Comparison of ENCODE assay signal across 1 cellular context in the genomic region with DNA sequence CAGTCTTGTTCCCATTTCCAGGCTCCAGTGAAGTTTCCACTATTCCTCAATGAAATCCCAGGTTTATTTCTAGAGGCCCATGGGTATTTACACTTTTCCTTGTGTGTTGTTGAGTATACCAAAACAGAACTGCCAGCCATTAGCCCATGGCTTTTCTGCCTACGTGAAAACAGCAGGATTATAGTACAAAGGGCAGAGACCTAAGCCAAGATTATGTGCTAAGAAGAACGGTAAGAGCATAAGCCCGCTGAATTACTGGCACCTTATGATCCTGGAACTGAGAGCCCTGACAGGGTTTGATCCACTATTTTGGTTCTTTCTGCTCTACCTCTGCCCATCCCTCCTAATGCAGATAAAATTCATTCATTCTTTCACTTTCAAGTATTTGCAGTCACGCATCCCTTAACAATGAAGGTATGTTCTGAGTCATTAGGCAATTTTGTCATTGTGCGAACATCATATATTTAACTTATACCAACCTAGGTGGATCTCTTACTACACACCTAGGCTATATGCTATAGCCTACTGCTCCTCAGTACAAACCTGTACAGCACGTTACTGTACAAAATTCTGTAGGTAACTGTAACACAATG.
TF ChIP-seq lines count a peak whose summit lies in the region.

No MANE protein-coding gene starts in this region.

TF ChIP-seq in IMR-90, 13 proteins besides CTCF, POLR2A, EP300 and RAD21:
- TF ChIP-seq, protein P1, sequence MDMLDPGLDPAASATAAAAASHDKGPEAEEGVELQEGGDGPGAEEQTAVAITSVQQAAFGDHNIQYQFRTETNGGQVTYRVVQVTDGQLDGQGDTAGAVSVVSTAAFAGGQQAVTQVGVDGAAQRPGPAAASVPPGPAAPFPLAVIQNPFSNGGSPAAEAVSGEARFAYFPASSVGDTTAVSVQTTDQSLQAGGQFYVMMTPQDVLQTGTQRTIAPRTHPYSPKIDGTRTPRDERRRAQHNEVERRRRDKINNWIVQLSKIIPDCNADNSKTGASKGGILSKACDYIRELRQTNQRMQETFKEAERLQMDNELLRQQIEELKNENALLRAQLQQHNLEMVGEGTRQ (IDR thresholded peaks at IDR 0.05; ENCODE audit: low read depth, low read length) = no peak
- no peak for TF ChIP-seq NFE2L2 (IDR thresholded peaks at IDR 0.05; ENCODE audit: low read depth, low read length)
- no peak for TF ChIP-seq MAZ (IDR thresholded peaks at IDR 0.05; ENCODE audit: borderline replicate concordance, low read depth, low read length)
- no peak for TF ChIP-seq RFX5 (IDR thresholded peaks at IDR 0.05; ENCODE audit: low read depth, low read length)
- TF ChIP-seq MXI1 (IDR thresholded peaks at IDR 0.05; ENCODE audit: borderline replicate concordance, low read depth, low read length) = no peak
- no peak for TF ChIP-seq SMC3 (IDR thresholded peaks at IDR 0.05; ENCODE audit: low read depth, low read length)
- TF ChIP-seq FOS (IDR thresholded peaks at IDR 0.05; ENCODE audit: low read depth, low read length) = no peak
- TF ChIP-seq, protein P2, sequence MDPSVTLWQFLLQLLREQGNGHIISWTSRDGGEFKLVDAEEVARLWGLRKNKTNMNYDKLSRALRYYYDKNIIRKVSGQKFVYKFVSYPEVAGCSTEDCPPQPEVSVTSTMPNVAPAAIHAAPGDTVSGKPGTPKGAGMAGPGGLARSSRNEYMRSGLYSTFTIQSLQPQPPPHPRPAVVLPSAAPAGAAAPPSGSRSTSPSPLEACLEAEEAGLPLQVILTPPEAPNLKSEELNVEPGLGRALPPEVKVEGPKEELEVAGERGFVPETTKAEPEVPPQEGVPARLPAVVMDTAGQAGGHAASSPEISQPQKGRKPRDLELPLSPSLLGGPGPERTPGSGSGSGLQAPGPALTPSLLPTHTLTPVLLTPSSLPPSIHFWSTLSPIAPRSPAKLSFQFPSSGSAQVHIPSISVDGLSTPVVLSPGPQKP (IDR thresholded peaks at IDR 0.05; ENCODE audit: borderline replicate concordance, low read depth, low read length) = no peak
- TF ChIP-seq BHLHE40 (IDR thresholded peaks at IDR 0.05; ENCODE audit: low read depth, low read length) = no peak
- no peak for TF ChIP-seq CHD1 (IDR thresholded peaks at IDR 0.05; ENCODE audit: low read depth, low read length)
- TF ChIP-seq MAFK (IDR thresholded peaks at IDR 0.05; ENCODE audit: low read depth, low read length) = no peak
- TF ChIP-seq RCOR1 (IDR thresholded peaks at IDR 0.05; ENCODE audit: insufficient replicate concordance, low read length) = no peak
- no peak for TF ChIP-seq CEBPB (IDR thresholded peaks at IDR 0.05; ENCODE audit: low read depth, low read length)
